ENCODE assay signal across 1 cellular context in genomic region chr13:73922728-73923393, GRCh38.
TF ChIP-seq lines count a peak whose summit lies in the region.

No MANE protein-coding gene starts in this region.

TF ChIP-seq in SK-N-SH, 30 proteins besides CTCF, POLR2A, EP300 and RAD21:
- TF ChIP-seq, protein P1, sequence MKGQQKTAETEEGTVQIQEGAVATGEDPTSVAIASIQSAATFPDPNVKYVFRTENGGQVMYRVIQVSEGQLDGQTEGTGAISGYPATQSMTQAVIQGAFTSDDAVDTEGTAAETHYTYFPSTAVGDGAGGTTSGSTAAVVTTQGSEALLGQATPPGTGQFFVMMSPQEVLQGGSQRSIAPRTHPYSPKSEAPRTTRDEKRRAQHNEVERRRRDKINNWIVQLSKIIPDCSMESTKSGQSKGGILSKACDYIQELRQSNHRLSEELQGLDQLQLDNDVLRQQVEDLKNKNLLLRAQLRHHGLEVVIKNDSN (IDR thresholded peaks at IDR 0.05; ENCODE audit: borderline replicate concordance, low read depth): no peak
- no peak for TF ChIP-seq NFIC (IDR thresholded peaks at IDR 0.05; ENCODE audit: borderline replicate concordance)
- no peak for TF ChIP-seq GABPA (IDR thresholded peaks at IDR 0.05; ENCODE audit: low read depth)
- TF ChIP-seq YY1 (IDR thresholded peaks at IDR 0.05; ENCODE audit: low read depth): no peak
- peak; percentile 50; the same call in 1 of the 2 replicates for TF ChIP-seq FOSL2 (IDR thresholded peaks at IDR 0.05; ENCODE audit: borderline replicate concordance, low read depth)
- 0 out of 2 replicates have a peak, but pooled peaks have one; percentile 21 for TF ChIP-seq JUND (IDR thresholded peaks at IDR 0.05)
- TF ChIP-seq NRF1 (IDR thresholded peaks at IDR 0.05; ENCODE audit: low read depth, low read length): no peak
- TF ChIP-seq, protein P2, sequence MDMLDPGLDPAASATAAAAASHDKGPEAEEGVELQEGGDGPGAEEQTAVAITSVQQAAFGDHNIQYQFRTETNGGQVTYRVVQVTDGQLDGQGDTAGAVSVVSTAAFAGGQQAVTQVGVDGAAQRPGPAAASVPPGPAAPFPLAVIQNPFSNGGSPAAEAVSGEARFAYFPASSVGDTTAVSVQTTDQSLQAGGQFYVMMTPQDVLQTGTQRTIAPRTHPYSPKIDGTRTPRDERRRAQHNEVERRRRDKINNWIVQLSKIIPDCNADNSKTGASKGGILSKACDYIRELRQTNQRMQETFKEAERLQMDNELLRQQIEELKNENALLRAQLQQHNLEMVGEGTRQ (IDR thresholded peaks at IDR 0.05; ENCODE audit: borderline replicate concordance, low read depth, low read length): no peak
- TF ChIP-seq RFX5 (IDR thresholded peaks at IDR 0.05; ENCODE audit: low read length): no peak
- no peak for TF ChIP-seq MAX (IDR thresholded peaks at IDR 0.05; ENCODE audit: low read depth)
- no peak for TF ChIP-seq SIN3A (IDR thresholded peaks at IDR 0.05; ENCODE audit: borderline replicate concordance, low read depth, low read length)
- no peak for TF ChIP-seq RXRA (IDR thresholded peaks at IDR 0.05; ENCODE audit: borderline replicate concordance, low read depth)
- TF ChIP-seq RCOR1 (IDR thresholded peaks at IDR 0.05; ENCODE audit: low read length): no peak
- TF ChIP-seq, protein P3, sequence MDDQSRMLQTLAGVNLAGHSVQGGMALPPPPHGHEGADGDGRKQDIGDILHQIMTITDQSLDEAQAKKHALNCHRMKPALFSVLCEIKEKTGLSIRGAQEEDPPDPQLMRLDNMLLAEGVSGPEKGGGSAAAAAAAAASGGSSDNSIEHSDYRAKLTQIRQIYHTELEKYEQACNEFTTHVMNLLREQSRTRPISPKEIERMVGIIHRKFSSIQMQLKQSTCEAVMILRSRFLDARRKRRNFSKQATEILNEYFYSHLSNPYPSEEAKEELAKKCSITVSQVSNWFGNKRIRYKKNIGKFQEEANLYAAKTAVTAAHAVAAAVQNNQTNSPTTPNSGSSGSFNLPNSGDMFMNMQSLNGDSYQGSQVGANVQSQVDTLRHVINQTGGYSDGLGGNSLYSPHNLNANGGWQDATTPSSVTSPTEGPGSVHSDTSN (IDR thresholded peaks at IDR 0.05): 0 out of 2 replicates have a peak, but pooled peaks have one; percentile 24
- TF ChIP-seq SMC3 (IDR thresholded peaks at IDR 0.05; ENCODE audit: low read depth, low read length): no peak
TF ChIP-seq in SK-N-SH: peak in this region for 3.
